In the genomic region with DNA sequence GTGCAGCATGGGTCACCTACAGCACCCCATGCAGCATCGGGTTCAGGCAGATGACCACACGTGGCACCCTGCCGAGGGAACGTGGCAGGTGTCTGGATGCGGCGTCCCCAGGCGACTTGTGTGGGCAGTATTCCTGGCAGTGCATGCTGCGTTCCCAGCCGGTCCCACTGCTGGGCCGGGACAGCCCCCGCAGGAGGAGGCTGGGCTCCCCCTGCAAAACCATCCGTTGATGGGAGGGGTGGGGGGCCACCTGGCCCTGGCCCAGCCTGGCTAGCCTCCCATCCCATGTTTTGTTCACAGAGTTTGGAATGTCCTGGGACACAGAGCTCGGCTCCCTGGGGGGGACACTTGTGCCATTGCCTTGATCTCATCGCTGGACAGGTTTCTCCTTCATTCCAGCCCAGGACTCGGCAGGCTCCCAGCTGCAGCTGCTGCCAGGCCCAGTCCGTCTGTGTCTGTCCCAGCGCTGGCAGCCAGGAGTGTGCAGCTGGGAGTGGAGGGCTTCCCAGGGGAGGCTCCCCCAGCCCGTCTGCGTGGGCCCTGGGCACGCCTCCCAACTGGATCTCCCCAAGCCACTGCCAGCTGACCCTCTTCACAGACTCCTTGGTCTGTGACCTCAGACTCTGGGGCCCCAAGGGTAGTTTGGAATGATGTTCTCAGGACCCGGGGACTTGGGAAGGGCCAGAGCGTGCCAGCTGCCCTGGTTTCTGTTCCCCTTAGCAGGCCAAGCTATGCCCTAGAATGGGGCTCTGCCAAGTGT, we compare ENCODE assay signal across 15 cellular contexts. TPM values are rescaled to one million over a fixed set of nuclear protein-coding genes. Genes with fewer than 3 reads are reported as not detected.
DNase-seq lines count a peak whose midpoint lies in the region; ATAC-seq and TF ChIP-seq lines count a peak whose summit lies in the region.
"Had no signal": no experiment of that assay in that cellular context is flagged by ENCODE, and none has a peak within 500 bp of the region (broad histone marks: within the 10 kb centered on the region; RNA-seq: fewer than 3 reads in every experiment).

No MANE protein-coding gene starts in this region.

- no peaks in the 10 kb centered on the region for H3K27me3 Mint-ChIP-seq in mesothelial cell of epicardium (ENCODE audit: low read depth)

- 0 out of 2 replicates have a peak overlapping the region, but pooled peaks have one; percentile 22 for H3K27ac ChIP-seq in BLaER1
- peak overlapping the region; percentile 70 for H3K27ac ChIP-seq in RWPE1
- H3K27ac ChIP-seq in heart left ventricle = peak overlapping the region in 9 of 12 donors; percentile 32 to 74 (median 44)
- H3K27ac ChIP-seq in rectal smooth muscle tissue (ENCODE audit: low read depth, low read length) = peak overlapping the region; percentile 61
- H3K27ac ChIP-seq: C4-2B had no signal

- H3K4me3 ChIP-seq in BLaER1 (no peak overlapping the region), heart left ventricle (no peak overlapping the region), rectal smooth muscle tissue (ENCODE audit: low read length) (no peak overlapping the region)

- 66 to 76% (median 70%) methylated on average over 9 to 22 of the region's 22 CpGs for WGBS in heart left ventricle, 4 donors

- peaks cover 18% of the 10 kb centered on the region for H3K9me3 Mint-ChIP-seq in mesothelial cell of epicardium

- intact Hi-C loops in heart left ventricle (cut with DNase I) = loop anchor here in 2 of 10 donors (5.0 kb wide), 1 partner anchor 134 kb away; a partner anchor contains a TSS

- H3K9ac ChIP-seq in BLaER1 (peak overlapping the region; percentile 19; the same call in 1 of the 2 replicates), rectal smooth muscle tissue (ENCODE audit: low read length) (no peak overlapping the region)

- in situ Hi-C loops in ACHN (cut with HindIII; ENCODE audit: low pct_ligation_motif_present, low pct_unique_long_range_greater_than_20kb, low sequenced_read_pairs) = no loop called here

- POLR2A ChIA-PET in RWPE1 (lab: Yijun Ruan, JAX; ENCODE audit: low non-redundant PET) = no interaction called here

- no peak for TF ChIP-seq POLR2A in heart left ventricle (IDR thresholded peaks at IDR 0.05)

- peaks cover 19% of the 10 kb centered on the region for H3K9me3 ChIP-seq in BLaER1
- H3K9me3 ChIP-seq in heart left ventricle = peaks cover 0 to 27% (median 11%) of the 10 kb centered on the region in 12 donors

- H3K4me1 Mint-ChIP-seq in mesothelial cell of epicardium = peaks cover 49% of the 10 kb centered on the region

- H3K4me2 ChIP-seq in BLaER1 = peak overlapping the region; percentile 58

- TF ChIP-seq CTCF in RWPE1 (conservative IDR thresholded peaks at IDR 0.05; ENCODE audit: low read depth) (no peak), heart left ventricle (IDR thresholded peaks at IDR 0.05) (no peak), mesothelial cell of epicardium (IDR thresholded peaks at IDR 0.05; ENCODE audit: unreplicated experiment) (no peak)

- H3K4me1 ChIP-seq in BLaER1 = peaks cover 31% of the 10 kb centered on the region
- H3K4me1 ChIP-seq in heart left ventricle = peaks cover 0 to 57% (median 15%) of the 10 kb centered on the region in 12 donors
- peaks cover 15% of the 10 kb centered on the region for H3K4me1 ChIP-seq in rectal smooth muscle tissue (ENCODE audit: control insufficient read depth, insufficient read depth, low read length)

- H3K27me3 ChIP-seq in BLaER1 = no peaks in the 10 kb centered on the region
- no peaks in the 10 kb centered on the region for H3K27me3 ChIP-seq in heart left ventricle
- no peaks in the 10 kb centered on the region for H3K27me3 ChIP-seq in rectal smooth muscle tissue (ENCODE audit: control insufficient read depth, insufficient read depth, low read length)

- no peak overlapping the region for H3K27ac Mint-ChIP-seq in mesothelial cell of epicardium

- H3K4me3 Mint-ChIP-seq in mesothelial cell of epicardium = no peak overlapping the region

- no peak for DNase-seq in RWPE1 (ENCODE audit: low spot score)
- DNase-seq in heart left ventricle = peak; percentile 69 to 90 (median 87)
- DNase-seq in left lobe of liver (ENCODE audit: low spot score) = no peak
- DNase-seq in mesothelial cell of epicardium (ENCODE audit: low spot score in 2 of 2, unreplicated experiment in 2 of 2) = no peak
- DNase-seq in ACHN = no peak
- DNase-seq: cerebellar nuclear complex; KBM-7; stimulated activated naive CD4-positive, alpha-beta T cell treated with Interleukin-2 at 50 U/mL for 16 hours had no signal

- H3K36me3 Mint-ChIP-seq in mesothelial cell of epicardium = peaks cover 14% of the 10 kb centered on the region

- no peaks in the 10 kb centered on the region for H3K36me3 ChIP-seq in BLaER1
- no peaks in the 10 kb centered on the region for H3K36me3 ChIP-seq in heart left ventricle
- no peaks in the 10 kb centered on the region for H3K36me3 ChIP-seq in rectal smooth muscle tissue (ENCODE audit: control insufficient read depth, insufficient read depth, low read length)

- CTCF ChIA-PET in RWPE1 (lab: Yijun Ruan, JAX) = no interaction called here

- ATAC-seq in heart left ventricle (peak; percentile 6 to 63 (median 60)), left lobe of liver (no peak), GM21825 (IDR thresholded peaks at IDR 0.05; ENCODE audit: unreplicated experiment) (no peak)
- ATAC-seq: activated CD4-positive, CD25-positive, alpha-beta regulatory T cell treated with anti-CD3 and anti-CD28 coated beads, Interleukin-2, amount 50 U/mL, for 24 hours had no signal

- H4K20me1 ChIP-seq in BLaER1 = no peaks in the 10 kb centered on the region

RNA-seq across cellular contexts. Expression of a gene that starts 32.6 kb away (rescaled TPM):
- not detected for total RNA-seq in heart left ventricle
- polyA plus RNA-seq in heart left ventricle = not detected
- total RNA-seq in left lobe of liver = not detected
- not detected in 3 replicates for total RNA-seq in mesothelial cell of epicardium
- total RNA-seq: frontal cortex, mucosa of gallbladder had no signal

RNA-seq across cellular contexts. Expression of a gene that starts 51.2 kb away (rescaled TPM):
- 1 to 10 TPM in 3 of 9 donors, under 1 TPM in 3, not detected in 3; 0.30 to 2.7 (median 0.94) TPM for total RNA-seq in heart left ventricle
- polyA plus RNA-seq in heart left ventricle = under 1 TPM in 1 of 2 donors, not detected in 1; 0.12 TPM
- 0.96 TPM for total RNA-seq in left lobe of liver
- 7.9 to 11.4 TPM (median 8.7 TPM) in 3 replicates for total RNA-seq in mesothelial cell of epicardium

Comparison
In these comparisons a context has a peak if more than half of its experiments do, and no peak if none do; other contexts are left out.
1. DNase-seq: peak in heart left ventricle (5 of 5); none in RWPE1 (single experiment), left lobe of liver (single experiment), mesothelial cell of epicardium (0 of 2) and ACHN (single experiment).
2. ATAC-seq: peak in heart left ventricle (4 of 4); none in left lobe of liver (single experiment) and GM21825 (single experiment).
3. Peak in every context shown above with its lines, with median percentiles within 50 percentile points of each other: H3K27ac ChIP-seq.